ENCODE assay signal across 19 cellular contexts in genomic region chr11:60701509-60701818, GRCh38. TPM values are rescaled to one million over a fixed set of nuclear protein-coding genes. Genes with fewer than 3 reads are reported as not detected.
"Had no signal": no experiment of that assay in that cellular context is flagged by ENCODE, and none has a peak within 500 bp of the region (broad histone marks: within the 10 kb centered on the region; RNA-seq: fewer than 3 reads in every experiment).

No MANE protein-coding gene starts in this region.

- H3K36me3 Mint-ChIP-seq: activated CD4-positive, alpha-beta memory T cell treated with anti-CD3 and anti-CD28 coated beads for 36 hours; natural killer cell treated with Interleukin-12 subunit alpha and Interleukin-12 subunit beta and Interleukin-15 and Interleukin-18, amount 100 ng/mL, for 72 hours had no signal

- H3K27me3 ChIP-seq: body of pancreas, colonic mucosa, right atrium auricular region, transverse colon had no signal

- H3K4me3 Mint-ChIP-seq: activated CD4-positive, alpha-beta memory T cell treated with anti-CD3 and anti-CD28 coated beads for 36 hours; activated naive CD4-positive, alpha-beta T cell treated with anti-CD3 and anti-CD28 coated beads for 36 hours; activated T-cell treated with anti-CD3 and anti-CD28 coated beads, Interleukin-2, amount 50 U/mL, for 24 hours; natural killer cell treated with Interleukin-12 subunit alpha and Interleukin-12 subunit beta and Interleukin-15 and Interleukin-18, amount 100 ng/mL, for 72 hours; stimulated activated naive CD8-positive, alpha-beta T cell treated with anti-CD3 and anti-CD28 coated beads, Interleukin-15, Interleukin-2, amounts not matched to agents 100 ng/mL and 50 ng/mL, for 24 hours had no signal

- H3K4me1 ChIP-seq: colonic mucosa, lower lobe of right lung, right atrium auricular region had no signal

- DNase-seq: activated CD4-positive, alpha-beta memory T cell treated with anti-CD3 and anti-CD28 coated beads for 36 hours; activated CD4-positive, alpha-beta T cell treated with anti-CD3 and anti-CD28 coated beads for 4 hours; activated naive CD4-positive, alpha-beta T cell treated with anti-CD3 and anti-CD28 coated beads for 36 hours; activated T-cell treated with anti-CD3 and anti-CD28 coated beads, Interleukin-2, amount 50 U/mL, for 24 hours; foreskin melanocyte; lower lobe of right lung; occipital lobe; stimulated activated CD4-positive, alpha-beta T cell treated with anti-CD3 and anti-CD28 coated beads, Interleukin-15, amount 100 ng/mL, for 24 hours; stimulated activated CD4-positive, alpha-beta T cell treated with anti-CD3 and anti-CD28 coated beads, Interleukin-2, amount 100 ng/mL, for 48 hours had no signal

- H3K4me3 ChIP-seq: body of pancreas, colonic mucosa, lower lobe of right lung, right atrium auricular region, transverse colon had no signal

- H3K9me3 ChIP-seq: body of pancreas, colonic mucosa, lower lobe of right lung, right atrium auricular region, transverse colon had no signal

- H3K36me3 ChIP-seq: colonic mucosa, lower lobe of right lung, right atrium auricular region, transverse colon had no signal

- H3K9me3 Mint-ChIP-seq: activated CD4-positive, alpha-beta memory T cell treated with anti-CD3 and anti-CD28 coated beads for 36 hours; activated naive CD4-positive, alpha-beta T cell treated with anti-CD3 and anti-CD28 coated beads for 36 hours; activated T-cell treated with anti-CD3 and anti-CD28 coated beads, Interleukin-2, amount 50 U/mL, for 24 hours; natural killer cell treated with Interleukin-12 subunit alpha and Interleukin-12 subunit beta and Interleukin-15 and Interleukin-18, amount 100 ng/mL, for 72 hours; stimulated activated naive CD8-positive, alpha-beta T cell treated with anti-CD3 and anti-CD28 coated beads, Interleukin-15, Interleukin-2, amounts not matched to agents 100 ng/mL and 50 ng/mL, for 24 hours had no signal

- H3K27ac Mint-ChIP-seq: activated CD4-positive, alpha-beta memory T cell treated with anti-CD3 and anti-CD28 coated beads for 36 hours; activated naive CD4-positive, alpha-beta T cell treated with anti-CD3 and anti-CD28 coated beads for 36 hours; activated T-cell treated with anti-CD3 and anti-CD28 coated beads, Interleukin-2, amount 50 U/mL, for 24 hours; natural killer cell treated with Interleukin-12 subunit alpha and Interleukin-12 subunit beta and Interleukin-15 and Interleukin-18, amount 100 ng/mL, for 72 hours; stimulated activated naive CD8-positive, alpha-beta T cell treated with anti-CD3 and anti-CD28 coated beads, Interleukin-15, Interleukin-2, amounts not matched to agents 100 ng/mL and 50 ng/mL, for 24 hours had no signal

- H3K27ac ChIP-seq: colonic mucosa, lower lobe of right lung, right atrium auricular region had no signal

RNA-seq across cellular contexts. Expression of gene MS4A8, which starts 2.1 kb away (rescaled TPM):
- total RNA-seq: activated CD4-positive, alpha-beta memory T cell treated with anti-CD3 and anti-CD28 coated beads for 36 hours; activated naive CD4-positive, alpha-beta T cell treated with anti-CD3 and anti-CD28 coated beads for 36 hours; cardiac septum; natural killer cell treated with Interleukin-12 subunit alpha and Interleukin-12 subunit beta and Interleukin-15 and Interleukin-18, amount 100 ng/mL, for 72 hours; occipital lobe; posterior vena cava; right atrium auricular region; T-helper 2 cell treated with Interferon-gamma antibody and Interleukin-4, amounts not matched to agents 100 ng/mL and 5 ng/mL, for 36 hours had no signal

RNA-seq across cellular contexts. Expression of gene MS4A18, which starts 23.1 kb away (rescaled TPM):
- total RNA-seq: activated CD4-positive, alpha-beta memory T cell treated with anti-CD3 and anti-CD28 coated beads for 36 hours; activated naive CD4-positive, alpha-beta T cell treated with anti-CD3 and anti-CD28 coated beads for 36 hours; body of pancreas; cardiac septum; colonic mucosa; lower lobe of right lung; natural killer cell treated with Interleukin-12 subunit alpha and Interleukin-12 subunit beta and Interleukin-15 and Interleukin-18, amount 100 ng/mL, for 72 hours; occipital lobe; posterior vena cava; right atrium auricular region; skeletal muscle tissue; T-helper 2 cell treated with Interferon-gamma antibody and Interleukin-4, amounts not matched to agents 100 ng/mL and 5 ng/mL, for 36 hours; transverse colon had no signal

RNA-seq across cellular contexts. Expression of gene MS4A15, which starts 55.2 kb away (rescaled TPM):
- total RNA-seq: activated CD4-positive, alpha-beta memory T cell treated with anti-CD3 and anti-CD28 coated beads for 36 hours; activated naive CD4-positive, alpha-beta T cell treated with anti-CD3 and anti-CD28 coated beads for 36 hours; body of pancreas; cardiac septum; natural killer cell treated with Interleukin-12 subunit alpha and Interleukin-12 subunit beta and Interleukin-15 and Interleukin-18, amount 100 ng/mL, for 72 hours; occipital lobe; posterior vena cava; right atrium auricular region; skeletal muscle tissue; T-helper 2 cell treated with Interferon-gamma antibody and Interleukin-4, amounts not matched to agents 100 ng/mL and 5 ng/mL, for 36 hours; transverse colon had no signal
